Comparison of ENCODE assay signal across 1 cellular context in genomic region chr10:5064656-5065055, GRCh38.
TF ChIP-seq lines count a peak whose summit lies in the region.

No MANE protein-coding gene starts in this region.

TF ChIP-seq in IMR-90, 13 proteins besides CTCF, POLR2A, EP300 and RAD21:
- TF ChIP-seq NFE2L2 (IDR thresholded peaks at IDR 0.05; ENCODE audit: low read depth, low read length) (no peak), MAFK (IDR thresholded peaks at IDR 0.05; ENCODE audit: low read depth, low read length) (no peak)
